In the genomic region with DNA sequence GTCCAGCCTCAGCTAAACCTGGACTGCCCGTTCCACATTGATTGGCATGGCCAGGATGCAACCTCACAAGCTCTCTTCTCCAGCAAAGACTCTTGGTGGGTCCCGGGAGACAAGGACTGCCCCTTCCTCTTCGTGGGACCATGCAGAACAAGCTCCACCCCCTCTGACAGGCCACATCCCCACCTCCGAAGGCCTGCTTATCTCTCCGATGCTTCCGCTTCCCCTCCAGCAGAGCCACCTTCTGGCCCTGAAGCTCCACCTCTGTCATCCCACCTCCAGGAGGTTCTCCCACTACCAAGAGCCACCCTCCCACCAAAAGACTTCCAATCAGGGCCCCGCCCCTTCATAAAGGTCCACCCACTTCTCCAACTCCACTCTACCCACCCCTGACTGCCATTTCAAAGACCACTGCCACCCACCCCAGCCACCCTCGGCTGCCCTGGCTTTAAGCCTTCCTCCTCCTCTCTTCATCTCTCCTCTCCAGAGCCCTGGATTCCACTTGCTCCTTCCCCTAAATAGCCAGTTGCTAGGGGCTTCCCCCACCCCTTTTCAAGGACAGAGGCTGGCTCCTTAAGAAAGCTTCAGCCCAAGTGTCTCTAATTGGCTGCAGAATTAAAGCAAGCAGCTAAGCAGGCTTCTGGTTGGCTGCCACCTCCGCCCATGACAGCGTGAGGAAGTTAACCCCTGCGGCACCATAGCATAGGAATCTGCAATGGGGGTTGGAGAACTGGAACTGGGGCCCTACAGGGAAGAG, we compare ENCODE assay signal across 1 cellular context.
TF ChIP-seq lines count a peak whose summit lies in the region.

No MANE protein-coding gene starts in this region.

TF ChIP-seq in K562, 482 proteins besides CTCF, POLR2A, EP300 and RAD21 (continued from another document and continues in another):
- TF ChIP-seq, protein P1, sequence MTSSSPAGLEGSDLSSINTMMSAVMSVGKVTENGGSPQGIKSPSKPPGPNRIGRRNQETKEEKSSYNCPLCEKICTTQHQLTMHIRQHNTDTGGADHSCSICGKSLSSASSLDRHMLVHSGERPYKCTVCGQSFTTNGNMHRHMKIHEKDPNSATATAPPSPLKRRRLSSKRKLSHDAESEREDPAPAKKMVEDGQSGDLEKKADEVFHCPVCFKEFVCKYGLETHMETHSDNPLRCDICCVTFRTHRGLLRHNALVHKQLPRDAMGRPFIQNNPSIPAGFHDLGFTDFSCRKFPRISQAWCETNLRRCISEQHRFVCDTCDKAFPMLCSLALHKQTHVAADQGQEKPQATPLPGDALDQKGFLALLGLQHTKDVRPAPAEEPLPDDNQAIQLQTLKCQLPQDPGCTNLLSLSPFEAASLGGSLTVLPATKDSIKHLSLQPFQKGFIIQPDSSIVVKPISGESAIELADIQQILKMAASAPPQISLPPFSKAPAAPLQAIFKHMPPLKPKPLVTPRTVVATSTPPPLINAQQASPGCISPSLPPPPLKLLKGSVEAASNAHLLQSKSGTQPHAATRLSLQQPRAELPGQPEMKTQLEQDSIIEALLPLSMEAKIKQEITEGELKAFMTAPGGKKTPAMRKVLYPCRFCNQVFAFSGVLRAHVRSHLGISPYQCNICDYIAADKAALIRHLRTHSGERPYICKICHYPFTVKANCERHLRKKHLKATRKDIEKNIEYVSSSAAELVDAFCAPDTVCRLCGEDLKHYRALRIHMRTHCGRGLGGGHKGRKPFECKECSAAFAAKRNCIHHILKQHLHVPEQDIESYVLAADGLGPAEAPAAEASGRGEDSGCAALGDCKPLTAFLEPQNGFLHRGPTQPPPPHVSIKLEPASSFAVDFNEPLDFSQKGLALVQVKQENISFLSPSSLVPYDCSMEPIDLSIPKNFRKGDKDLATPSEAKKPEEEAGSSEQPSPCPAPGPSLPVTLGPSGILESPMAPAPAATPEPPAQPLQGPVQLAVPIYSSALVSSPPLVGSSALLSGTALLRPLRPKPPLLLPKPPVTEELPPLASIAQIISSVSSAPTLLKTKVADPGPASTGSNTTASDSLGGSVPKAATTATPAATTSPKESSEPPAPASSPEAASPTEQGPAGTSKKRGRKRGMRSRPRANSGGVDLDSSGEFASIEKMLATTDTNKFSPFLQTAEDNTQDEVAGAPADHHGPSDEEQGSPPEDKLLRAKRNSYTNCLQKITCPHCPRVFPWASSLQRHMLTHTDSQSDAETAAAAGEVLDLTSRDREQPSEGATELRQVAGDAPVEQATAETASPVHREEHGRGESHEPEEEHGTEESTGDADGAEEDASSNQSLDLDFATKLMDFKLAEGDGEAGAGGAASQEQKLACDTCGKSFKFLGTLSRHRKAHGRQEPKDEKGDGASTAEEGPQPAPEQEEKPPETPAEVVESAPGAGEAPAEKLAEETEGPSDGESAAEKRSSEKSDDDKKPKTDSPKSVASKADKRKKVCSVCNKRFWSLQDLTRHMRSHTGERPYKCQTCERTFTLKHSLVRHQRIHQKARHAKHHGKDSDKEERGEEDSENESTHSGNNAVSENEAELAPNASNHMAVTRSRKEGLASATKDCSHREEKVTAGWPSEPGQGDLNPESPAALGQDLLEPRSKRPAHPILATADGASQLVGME (CRISPR knock-in tag; IDR thresholded peaks at IDR 0.05): no peak
- TF ChIP-seq ZNF41 (CRISPR knock-in tag; conservative IDR thresholded peaks at IDR 0.05): no peak
- no peak for TF ChIP-seq CBX8 (IDR thresholded peaks at IDR 0.05; ENCODE audit: borderline replicate concordance, extremely low read depth, low read depth, low read length, poor library complexity, severe bottlenecking)
- TF ChIP-seq MEIS2 (IDR thresholded peaks at IDR 0.05; ENCODE audit: partially characterized antibody): no peak
- TF ChIP-seq HNRNPL (IDR thresholded peaks at IDR 0.05; ENCODE audit: low read depth, low read length): no peak
- no peak for TF ChIP-seq KLF16 (IDR thresholded peaks at IDR 0.05)
- TF ChIP-seq MEF2D (tag; conservative IDR thresholded peaks at IDR 0.05; ENCODE audit: low read depth): no peak
- TF ChIP-seq, protein P2, sequence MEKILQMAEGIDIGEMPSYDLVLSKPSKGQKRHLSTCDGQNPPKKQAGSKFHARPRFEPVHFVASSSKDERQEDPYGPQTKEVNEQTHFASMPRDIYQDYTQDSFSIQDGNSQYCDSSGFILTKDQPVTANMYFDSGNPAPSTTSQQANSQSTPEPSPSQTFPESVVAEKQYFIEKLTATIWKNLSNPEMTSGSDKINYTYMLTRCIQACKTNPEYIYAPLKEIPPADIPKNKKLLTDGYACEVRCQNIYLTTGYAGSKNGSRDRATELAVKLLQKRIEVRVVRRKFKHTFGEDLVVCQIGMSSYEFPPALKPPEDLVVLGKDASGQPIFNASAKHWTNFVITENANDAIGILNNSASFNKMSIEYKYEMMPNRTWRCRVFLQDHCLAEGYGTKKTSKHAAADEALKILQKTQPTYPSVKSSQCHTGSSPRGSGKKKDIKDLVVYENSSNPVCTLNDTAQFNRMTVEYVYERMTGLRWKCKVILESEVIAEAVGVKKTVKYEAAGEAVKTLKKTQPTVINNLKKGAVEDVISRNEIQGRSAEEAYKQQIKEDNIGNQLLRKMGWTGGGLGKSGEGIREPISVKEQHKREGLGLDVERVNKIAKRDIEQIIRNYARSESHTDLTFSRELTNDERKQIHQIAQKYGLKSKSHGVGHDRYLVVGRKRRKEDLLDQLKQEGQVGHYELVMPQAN (IDR thresholded peaks at IDR 0.05; ENCODE audit: borderline replicate concordance): peak; percentile 49; the same call in 1 of the 2 replicates
- peak; percentile 56 for TF ChIP-seq VEZF1 (CRISPR knock-in tag; IDR thresholded peaks at IDR 0.05)
- no peak for TF ChIP-seq ZBTB1 (CRISPR knock-in tag; IDR thresholded peaks at IDR 0.05; ENCODE audit: borderline replicate concordance, low read depth)
- no peak for TF ChIP-seq NR0B1 (IDR thresholded peaks at IDR 0.05; ENCODE audit: partially characterized antibody)
- TF ChIP-seq, protein P3, sequence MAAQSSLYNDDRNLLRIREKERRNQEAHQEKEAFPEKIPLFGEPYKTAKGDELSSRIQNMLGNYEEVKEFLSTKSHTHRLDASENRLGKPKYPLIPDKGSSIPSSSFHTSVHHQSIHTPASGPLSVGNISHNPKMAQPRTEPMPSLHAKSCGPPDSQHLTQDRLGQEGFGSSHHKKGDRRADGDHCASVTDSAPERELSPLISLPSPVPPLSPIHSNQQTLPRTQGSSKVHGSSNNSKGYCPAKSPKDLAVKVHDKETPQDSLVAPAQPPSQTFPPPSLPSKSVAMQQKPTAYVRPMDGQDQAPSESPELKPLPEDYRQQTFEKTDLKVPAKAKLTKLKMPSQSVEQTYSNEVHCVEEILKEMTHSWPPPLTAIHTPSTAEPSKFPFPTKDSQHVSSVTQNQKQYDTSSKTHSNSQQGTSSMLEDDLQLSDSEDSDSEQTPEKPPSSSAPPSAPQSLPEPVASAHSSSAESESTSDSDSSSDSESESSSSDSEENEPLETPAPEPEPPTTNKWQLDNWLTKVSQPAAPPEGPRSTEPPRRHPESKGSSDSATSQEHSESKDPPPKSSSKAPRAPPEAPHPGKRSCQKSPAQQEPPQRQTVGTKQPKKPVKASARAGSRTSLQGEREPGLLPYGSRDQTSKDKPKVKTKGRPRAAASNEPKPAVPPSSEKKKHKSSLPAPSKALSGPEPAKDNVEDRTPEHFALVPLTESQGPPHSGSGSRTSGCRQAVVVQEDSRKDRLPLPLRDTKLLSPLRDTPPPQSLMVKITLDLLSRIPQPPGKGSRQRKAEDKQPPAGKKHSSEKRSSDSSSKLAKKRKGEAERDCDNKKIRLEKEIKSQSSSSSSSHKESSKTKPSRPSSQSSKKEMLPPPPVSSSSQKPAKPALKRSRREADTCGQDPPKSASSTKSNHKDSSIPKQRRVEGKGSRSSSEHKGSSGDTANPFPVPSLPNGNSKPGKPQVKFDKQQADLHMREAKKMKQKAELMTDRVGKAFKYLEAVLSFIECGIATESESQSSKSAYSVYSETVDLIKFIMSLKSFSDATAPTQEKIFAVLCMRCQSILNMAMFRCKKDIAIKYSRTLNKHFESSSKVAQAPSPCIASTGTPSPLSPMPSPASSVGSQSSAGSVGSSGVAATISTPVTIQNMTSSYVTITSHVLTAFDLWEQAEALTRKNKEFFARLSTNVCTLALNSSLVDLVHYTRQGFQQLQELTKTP (IDR thresholded peaks at IDR 0.05; ENCODE audit: low read depth in 1 of 2, partially characterized antibody in 2 of 2): peak in 1 of 2 experiments; percentile 41
- TF ChIP-seq E2F6 (IDR thresholded peaks at IDR 0.05; ENCODE audit: borderline replicate concordance in 1 of 2, extremely low read depth in 1 of 2, insufficient read depth in 1 of 2, insufficient read length in 1 of 2, low read depth in 1 of 2, low read length in 1 of 2, poor library complexity in 1 of 2, severe bottlenecking in 1 of 2): peak in 1 of 2 experiments; percentile 24
- TF ChIP-seq XRCC4 (IDR thresholded peaks at IDR 0.05; ENCODE audit: extremely low read depth, insufficient read depth, insufficient read length): no peak
- TF ChIP-seq NELFE (IDR thresholded peaks at IDR 0.05; ENCODE audit: insufficient read depth, insufficient read length): no peak
- no peak for TF ChIP-seq ZNF184 (CRISPR knock-in tag; IDR thresholded peaks at IDR 0.05)
- no peak for TF ChIP-seq PCBP2 (IDR thresholded peaks at IDR 0.05; ENCODE audit: low read depth, low read length, poor library complexity, severe bottlenecking)
- TF ChIP-seq DACH1 (IDR thresholded peaks at IDR 0.05; ENCODE audit: partially characterized antibody): no peak
- TF ChIP-seq, protein P4, sequence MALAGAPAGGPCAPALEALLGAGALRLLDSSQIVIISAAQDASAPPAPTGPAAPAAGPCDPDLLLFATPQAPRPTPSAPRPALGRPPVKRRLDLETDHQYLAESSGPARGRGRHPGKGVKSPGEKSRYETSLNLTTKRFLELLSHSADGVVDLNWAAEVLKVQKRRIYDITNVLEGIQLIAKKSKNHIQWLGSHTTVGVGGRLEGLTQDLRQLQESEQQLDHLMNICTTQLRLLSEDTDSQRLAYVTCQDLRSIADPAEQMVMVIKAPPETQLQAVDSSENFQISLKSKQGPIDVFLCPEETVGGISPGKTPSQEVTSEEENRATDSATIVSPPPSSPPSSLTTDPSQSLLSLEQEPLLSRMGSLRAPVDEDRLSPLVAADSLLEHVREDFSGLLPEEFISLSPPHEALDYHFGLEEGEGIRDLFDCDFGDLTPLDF (CRISPR knock-in tag; IDR thresholded peaks at IDR 0.05): no peak
- peak; percentile 64 for TF ChIP-seq E2F8 (IDR thresholded peaks at IDR 0.05; ENCODE audit: low read depth, partially characterized antibody)
- TF ChIP-seq DMBX1 (CRISPR knock-in tag; IDR thresholded peaks at IDR 0.05; ENCODE audit: borderline replicate concordance): no peak
- no peak for TF ChIP-seq MAFK (IDR thresholded peaks at IDR 0.05; ENCODE audit: low read length)
- TF ChIP-seq ETV1 (tag; conservative IDR thresholded peaks at IDR 0.05; ENCODE audit: low read depth): peak; percentile 86
- no peak for TF ChIP-seq ZNF76 (CRISPR knock-in tag; IDR thresholded peaks at IDR 0.05; ENCODE audit: borderline replicate concordance)
- no peak for TF ChIP-seq ZNF778 (CRISPR knock-in tag; IDR thresholded peaks at IDR 0.05)
- TF ChIP-seq PCBP1 (IDR thresholded peaks at IDR 0.05; ENCODE audit: low read depth, low read length, poor library complexity, severe bottlenecking): no peak
- TF ChIP-seq RCOR1 (IDR thresholded peaks at IDR 0.05; ENCODE audit: borderline replicate concordance in 1 of 2, low read depth in 2 of 2, low read length in 2 of 2): peak in 1 of 2 experiments; percentile 28; a peak in 1 of 4 replicates
- TF ChIP-seq ZNF644 (tag; IDR thresholded peaks at IDR 0.05; ENCODE audit: low read depth): no peak
- no peak for TF ChIP-seq RFX5 (IDR thresholded peaks at IDR 0.05; ENCODE audit: low read depth, low read length)
- no peak for TF ChIP-seq HEY1 (CRISPR knock-in tag; IDR thresholded peaks at IDR 0.05; ENCODE audit: borderline replicate concordance)
